ENCODE assay signal across 17 cellular contexts in the genomic region with DNA sequence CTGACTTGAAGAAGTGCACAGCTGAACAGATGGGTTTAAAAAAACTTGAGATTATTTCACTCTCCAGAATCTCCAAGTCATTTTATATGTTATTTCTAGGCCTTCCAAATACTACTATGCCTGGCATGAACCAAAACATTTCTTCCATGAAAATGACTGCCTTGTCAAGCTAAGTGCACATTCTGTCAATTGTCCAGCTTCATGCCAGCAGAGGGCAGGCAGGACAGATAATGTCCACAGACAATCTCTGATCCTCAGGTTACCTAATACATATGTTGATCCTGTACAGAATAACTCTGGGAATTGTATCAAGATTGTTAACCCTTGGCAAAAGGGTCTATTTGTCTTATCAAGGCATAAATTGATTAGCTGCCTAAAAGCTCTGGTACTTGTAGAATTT.
DNase-seq lines count a peak whose midpoint lies in the region; ATAC-seq and TF ChIP-seq lines count a peak whose summit lies in the region.
"Had no signal": no experiment of that assay in that cellular context is flagged by ENCODE, and none has a peak within 500 bp of the region (broad histone marks: within the 10 kb centered on the region; RNA-seq: fewer than 3 reads in every experiment).

No MANE protein-coding gene starts in this region.

- no peak overlapping the region for H3K4me3 ChIP-seq in MG63
- no peak overlapping the region for H3K4me3 ChIP-seq in choroid plexus epithelial cell (ENCODE audit: low read depth, low read length)
- H3K4me3 ChIP-seq in adrenal gland = no peak overlapping the region
- H3K4me3 ChIP-seq: thyroid gland had no signal

- no peaks in the 10 kb centered on the region for H3K4me1 Mint-ChIP-seq in activated naive CD8-positive, alpha-beta T cell treated with anti-CD3 and anti-CD28 coated beads, Interleukin-2, amount 50 U/mL, for 24 hours
- H3K4me1 Mint-ChIP-seq: naive thymus-derived CD4-positive, alpha-beta T cell; T-cell had no signal

- no peaks in the 10 kb centered on the region for H3K36me3 Mint-ChIP-seq in activated naive CD8-positive, alpha-beta T cell treated with anti-CD3 and anti-CD28 coated beads, Interleukin-2, amount 50 U/mL, for 24 hours (ENCODE audit: low read depth)
- H3K36me3 Mint-ChIP-seq: T-cell had no signal

- no peak for TF ChIP-seq POLR2A in adrenal gland (IDR thresholded peaks at IDR 0.05)

- no peaks in the 10 kb centered on the region for H3K36me3 ChIP-seq in MG63
- H3K36me3 ChIP-seq in adrenal gland (replicated peaks in 1 of 2) = no peaks in the 10 kb centered on the region
- H3K36me3 ChIP-seq: thyroid gland had no signal

- peak; percentile 33 for DNase-seq in ELR (ENCODE audit: low read depth)
- peak; percentile 3 for DNase-seq in MG63
- DNase-seq in choroid plexus epithelial cell (ENCODE audit: low read depth) = peak; percentile 28
- peak; percentile 31 for DNase-seq in renal cortical epithelial cell (ENCODE audit: low read depth)
- no peak for DNase-seq in adrenal gland
- DNase-seq in activated naive CD8-positive, alpha-beta T cell treated with anti-CD3 and anti-CD28 coated beads, Interleukin-2, amount 50 U/mL, for 24 hours = no peak
- DNase-seq: activated naive CD4-positive, alpha-beta T cell treated with anti-CD3 and anti-CD28 coated beads, Interleukin-2, amount 50 U/mL, for 16 hours; caudate nucleus; hypothalamus; naive thymus-derived CD4-positive, alpha-beta T cell; NCI-H1436; NCI-H446; OCI-M1; T-cell had no signal

- H3K9me3 ChIP-seq in MG63 (no peaks in the 10 kb centered on the region), adrenal gland (replicated peaks in 1 of 3) (no peaks in the 10 kb centered on the region)
- H3K9me3 ChIP-seq: thyroid gland had no signal

- no peaks in the 10 kb centered on the region for H3K4me1 ChIP-seq in adrenal gland (replicated peaks in 1 of 2)
- H3K4me1 ChIP-seq: thyroid gland had no signal

- no peak overlapping the region for H3K4me3 Mint-ChIP-seq in activated naive CD8-positive, alpha-beta T cell treated with anti-CD3 and anti-CD28 coated beads, Interleukin-2, amount 50 U/mL, for 24 hours
- H3K4me3 Mint-ChIP-seq: naive thymus-derived CD4-positive, alpha-beta T cell; T-cell had no signal

- H3K27me3 ChIP-seq in MG63 (no peaks in the 10 kb centered on the region), adrenal gland (no peaks in the 10 kb centered on the region)
- H3K27me3 ChIP-seq: thyroid gland had no signal

- peaks cover 3% of the 10 kb centered on the region for H3K27me3 Mint-ChIP-seq in activated naive CD8-positive, alpha-beta T cell treated with anti-CD3 and anti-CD28 coated beads, Interleukin-2, amount 50 U/mL, for 24 hours
- H3K27me3 Mint-ChIP-seq: T-cell had no signal

- H3K9me3 Mint-ChIP-seq in activated naive CD8-positive, alpha-beta T cell treated with anti-CD3 and anti-CD28 coated beads, Interleukin-2, amount 50 U/mL, for 24 hours = peaks cover 20% of the 10 kb centered on the region

- TF ChIP-seq CTCF in choroid plexus epithelial cell (conservative IDR thresholded peaks at IDR 0.05; ENCODE audit: low read depth, low read length) (peak; percentile 34), adrenal gland (IDR thresholded peaks at IDR 0.05) (no peak)

- H3K27ac ChIP-seq in adrenal gland = no peak overlapping the region
- H3K27ac ChIP-seq: thyroid gland had no signal

- H3K27ac Mint-ChIP-seq in activated naive CD8-positive, alpha-beta T cell treated with anti-CD3 and anti-CD28 coated beads, Interleukin-2, amount 50 U/mL, for 24 hours = no peak overlapping the region
- H3K27ac Mint-ChIP-seq: naive thymus-derived CD4-positive, alpha-beta T cell; T-cell had no signal

- intact Hi-C loops in adrenal gland (cut with DNase I) = no loop called here

- ATAC-seq in HG02981 (IDR thresholded peaks at IDR 0.05; ENCODE audit: unreplicated experiment) = no peak
- ATAC-seq in activated naive CD8-positive, alpha-beta T cell treated with anti-CD3 and anti-CD28 coated beads, Interleukin-2, amount 50 U/mL, for 24 hours = no peak
- ATAC-seq: activated CD4-positive, CD25-positive, alpha-beta regulatory T cell treated with anti-CD3 and anti-CD28 coated beads, Interleukin-2, amount 50 U/mL, for 24 hours; naive thymus-derived CD4-positive, alpha-beta T cell; T-cell had no signal

Comparison
In these comparisons a context has a peak if more than half of its experiments do, and no peak if none do; other contexts are left out.
1. DNase-seq: peak in ELR (single experiment), MG63 (single experiment), choroid plexus epithelial cell (single experiment) and renal cortical epithelial cell (single experiment); none in adrenal gland (0 of 7) and activated naive CD8-positive, alpha-beta T cell treated with anti-CD3 and anti-CD28 coated beads, Interleukin-2, amount 50 U/mL, for 24 hours (single experiment).